In genomic region chr3:184659797-184660301, GRCh38 we compare ENCODE assay signal across 16 cellular contexts. TPM values are rescaled to one million over a fixed set of nuclear protein-coding genes. Genes with fewer than 3 reads are reported as not detected.
DNase-seq lines count a peak whose midpoint lies in the region; FAIRE-seq and TF ChIP-seq lines count a peak whose summit lies in the region.
"Had no signal": no experiment of that assay in that cellular context is flagged by ENCODE, and none has a peak within 500 bp of the region (broad histone marks: within the 10 kb centered on the region; RNA-seq: fewer than 3 reads in every experiment).

No MANE protein-coding gene starts in this region.

- H3K9me3 Mint-ChIP-seq in astrocyte (ENCODE audit: unreplicated experiment): peaks cover 1% of the 10 kb centered on the region
- no peaks in the 10 kb centered on the region for H3K9me3 Mint-ChIP-seq in T-helper 2 cell treated with Interferon-gamma antibody and Interleukin-4, amounts not matched to agents 5 μg/mL and 100 μg/mL, for 36 hours
- H3K9me3 Mint-ChIP-seq: activated T-helper 2 cell treated with anti-CD3 and anti-CD28 coated beads, Interferon-gamma antibody, Interleukin-2, Interleukin-4, amounts not matched to agents 10 μg/mL and 5 μg/mL and 100 μg/mL, durations not matched to agents 14 hours and 24 hours and 36 hours; stimulated activated naive CD8-positive, alpha-beta T cell treated with anti-CD3 and anti-CD28 coated beads, Interleukin-15, Interleukin-2, amounts not matched to agents 100 ng/mL and 50 ng/mL, for 24 hours had no signal

- H3K27ac ChIP-seq in BLaER1 treated with 17β-estradiol and CSF1 and Interleukin-3, amounts not matched to agents 10 nM and 100 nM: no peak overlapping the region
- H3K27ac ChIP-seq in HUES48 (ENCODE audit: low read depth, low read length): peak overlapping the region; percentile 88
- no peak overlapping the region for H3K27ac ChIP-seq in astrocyte (ENCODE audit: low read depth, low read length)
- peak overlapping the region; percentile 62 for H3K27ac ChIP-seq in mesodermal cell (ENCODE audit: low read depth, low read length, severe bottlenecking)
- no peak overlapping the region for H3K27ac ChIP-seq in A673 (ENCODE audit: low read depth, low read length, poor library complexity, severe bottlenecking)
- H3K27ac ChIP-seq: heart right ventricle had no signal

- peaks cover 2% of the 10 kb centered on the region for H3K27me3 Mint-ChIP-seq in astrocyte (ENCODE audit: low read depth, unreplicated experiment)
- peaks cover 8% of the 10 kb centered on the region for H3K27me3 Mint-ChIP-seq in T-helper 2 cell treated with Interferon-gamma antibody and Interleukin-4, amounts not matched to agents 5 μg/mL and 100 μg/mL, for 36 hours (ENCODE audit: low read depth)
- H3K27me3 Mint-ChIP-seq: stimulated activated naive CD8-positive, alpha-beta T cell treated with anti-CD3 and anti-CD28 coated beads, Interleukin-15, Interleukin-2, amounts not matched to agents 100 ng/mL and 50 ng/mL, for 24 hours had no signal

- H3K4me1 ChIP-seq in BLaER1 treated with 17β-estradiol and CSF1 and Interleukin-3, amounts not matched to agents 10 nM and 100 nM: peaks cover 45 to 66% (median 58%) of the 10 kb centered on the region in 10 experiments
- peaks cover 34% of the 10 kb centered on the region for H3K4me1 ChIP-seq in HUES48 (ENCODE audit: control insufficient read depth, insufficient read depth, low read length)
- H3K4me1 ChIP-seq in astrocyte (ENCODE audit: insufficient read depth, low read length): peaks cover 18% of the 10 kb centered on the region
- H3K4me1 ChIP-seq in mesodermal cell (ENCODE audit: control insufficient read depth, insufficient read depth, low read length, poor library complexity, severe bottlenecking): peaks cover 28% of the 10 kb centered on the region
- no peaks in the 10 kb centered on the region for H3K4me1 ChIP-seq in A673 (ENCODE audit: insufficient read depth, low read length, poor library complexity, severe bottlenecking)

- H4K20me1 ChIP-seq in BLaER1 treated with 17β-estradiol and CSF1 and Interleukin-3, amounts not matched to agents 10 nM and 100 nM: no peaks in the 10 kb centered on the region
- H4K20me1 ChIP-seq in astrocyte (ENCODE audit: insufficient read depth, low read length): no peaks in the 10 kb centered on the region

- H2AFZ ChIP-seq in astrocyte (ENCODE audit: low read depth, low read length): no peak overlapping the region

- no peaks in the 10 kb centered on the region for H3K79me2 ChIP-seq in astrocyte (ENCODE audit: insufficient read depth, low read length)

- no peak for FAIRE-seq in astrocyte (lab: Jason Lieb, UNC)

- H3K9ac ChIP-seq in BLaER1 treated with 17β-estradiol and CSF1 and Interleukin-3, amounts not matched to agents 10 nM and 100 nM: no peak overlapping the region
- H3K9ac ChIP-seq in HUES48 (ENCODE audit: low read depth, low read length) (no peak overlapping the region), astrocyte (ENCODE audit: low read length) (no peak overlapping the region)

- intact Hi-C loops in A673 (cut with micrococcal nuclease; ENCODE audit: unreplicated experiment): no loop called here

- no peaks in the 10 kb centered on the region for H3K36me3 ChIP-seq in BLaER1 treated with 17β-estradiol and CSF1 and Interleukin-3, amounts not matched to agents 10 nM and 100 nM
- H3K36me3 ChIP-seq in HUES48 (ENCODE audit: control insufficient read depth, insufficient read depth, low read length) (no peaks in the 10 kb centered on the region), astrocyte (ENCODE audit: insufficient read depth, low read length) (no peaks in the 10 kb centered on the region), mesodermal cell (ENCODE audit: control insufficient read depth, insufficient read depth, low read length) (no peaks in the 10 kb centered on the region), A673 (ENCODE audit: insufficient read depth, low read length, poor library complexity, severe bottlenecking) (no peaks in the 10 kb centered on the region)
- H3K36me3 ChIP-seq: heart right ventricle had no signal

- peaks cover 33% of the 10 kb centered on the region for H3K4me1 Mint-ChIP-seq in astrocyte (ENCODE audit: low read depth, unreplicated experiment)
- H3K4me1 Mint-ChIP-seq in T-helper 2 cell treated with Interferon-gamma antibody and Interleukin-4, amounts not matched to agents 5 μg/mL and 100 μg/mL, for 36 hours (ENCODE audit: low read depth): peaks cover 6% of the 10 kb centered on the region

- 43 to 56% methylated on average over 9 to 10 of the region's 10 CpGs for WGBS in mesodermal cell (ENCODE audit: insufficient coverage in 2 of 2), 2 experiments

- TF ChIP-seq CTCF in astrocyte (IDR thresholded peaks at IDR 0.05; ENCODE audit: insufficient read depth, low read depth, low read length): no peak
- no peak for TF ChIP-seq CTCF in A673 (conservative IDR thresholded peaks at IDR 0.05; ENCODE audit: low read depth, low read length)

- no peak overlapping the region for H3K4me3 ChIP-seq in BLaER1 treated with 17β-estradiol and CSF1 and Interleukin-3, amounts not matched to agents 10 nM and 100 nM
- no peak overlapping the region for H3K4me3 ChIP-seq in HUES48 (ENCODE audit: low read depth, low read length)
- no peak overlapping the region for H3K4me3 ChIP-seq in astrocyte (ENCODE audit: insufficient read depth, low read depth, low read length)
- no peak overlapping the region for H3K4me3 ChIP-seq in mesodermal cell (ENCODE audit: extremely low read depth, insufficient read depth, low read length, poor library complexity, severe bottlenecking)
- no peak overlapping the region for H3K4me3 ChIP-seq in A673 (ENCODE audit: low read depth, low read length, poor library complexity, severe bottlenecking)
- H3K4me3 ChIP-seq: heart right ventricle had no signal

- no peaks in the 10 kb centered on the region for H3K36me3 Mint-ChIP-seq in astrocyte (ENCODE audit: low read depth, unreplicated experiment)
- no peaks in the 10 kb centered on the region for H3K36me3 Mint-ChIP-seq in T-helper 2 cell treated with Interferon-gamma antibody and Interleukin-4, amounts not matched to agents 5 μg/mL and 100 μg/mL, for 36 hours (ENCODE audit: low read depth)

- CTCF ChIA-PET in A673 (lab: Charles Lee): no interaction called here

- H3K9me3 ChIP-seq in BLaER1 treated with 17β-estradiol and CSF1 and Interleukin-3, amounts not matched to agents 10 nM and 100 nM (replicated peaks in 1 of 11): peaks cover 0 to 5% (median 0%) of the 10 kb centered on the region in 11 experiments; a peak in 9 of 22 replicates
- H3K9me3 ChIP-seq in HUES48 (ENCODE audit: control insufficient read depth, insufficient read depth, low read length) (no peaks in the 10 kb centered on the region), astrocyte (ENCODE audit: insufficient read depth, low read depth, low read length) (no peaks in the 10 kb centered on the region), mesodermal cell (ENCODE audit: control insufficient read depth, low read length) (no peaks in the 10 kb centered on the region), A673 (ENCODE audit: low read depth, low read length, poor library complexity, severe bottlenecking) (no peaks in the 10 kb centered on the region)

- DNase-seq in astrocyte (ENCODE audit: low read depth): peak; percentile 18
- no peak for DNase-seq in OCI-M1 (lab: John Stamatoyannopoulos, UW)
- DNase-seq in T-helper 2 cell treated with Interferon-gamma antibody and Interleukin-4, amounts not matched to agents 5 μg/mL and 100 μg/mL, for 36 hours (ENCODE audit: low spot score): no peak
- DNase-seq in A673 (ENCODE audit: low spot score): no peak
- no peak for DNase-seq in NOMO-1 (lab: John Stamatoyannopoulos, UW; ENCODE audit: unreplicated experiment in 2 of 2)
- DNase-seq: activated CD4-positive, alpha-beta T cell treated with anti-CD3 and anti-CD28 coated beads, Interleukin-2, amount 50 U/mL, for 4 hours; HCEC 1CT; NCI-H1436 treated with DMSO at 0.1 percent for 48 hours; stimulated activated CD4-positive, alpha-beta T cell treated with anti-CD3 and anti-CD28 coated beads, Interleukin-2, amount 100 ng/mL, for 48 hours; T-helper 2 cell had no signal

- no TSS peak for BruUV-seq in A673 (replicated peaks; lab: Mats Ljungman, UMichigan)

- POLR2A ChIA-PET in A673 (lab: Charles Lee; ENCODE audit: low non-redundant PET): no interaction called here

- H3K27ac Mint-ChIP-seq in astrocyte (ENCODE audit: unreplicated experiment): no peak overlapping the region
- H3K27ac Mint-ChIP-seq in T-helper 2 cell treated with Interferon-gamma antibody and Interleukin-4, amounts not matched to agents 5 μg/mL and 100 μg/mL, for 36 hours: no peak overlapping the region
- H3K27ac Mint-ChIP-seq: activated T-helper 2 cell treated with anti-CD3 and anti-CD28 coated beads, Interferon-gamma antibody, Interleukin-2, Interleukin-4, amounts not matched to agents 10 μg/mL and 5 μg/mL and 100 μg/mL, durations not matched to agents 14 hours and 24 hours and 36 hours; stimulated activated naive CD8-positive, alpha-beta T cell treated with anti-CD3 and anti-CD28 coated beads, Interleukin-15, Interleukin-2, amounts not matched to agents 100 ng/mL and 50 ng/mL, for 24 hours had no signal

- no peak overlapping the region for H3K4me3 Mint-ChIP-seq in astrocyte (ENCODE audit: unreplicated experiment)
- H3K4me3 Mint-ChIP-seq in T-helper 2 cell treated with Interferon-gamma antibody and Interleukin-4, amounts not matched to agents 5 μg/mL and 100 μg/mL, for 36 hours: no peak overlapping the region
- H3K4me3 Mint-ChIP-seq: stimulated activated naive CD8-positive, alpha-beta T cell treated with anti-CD3 and anti-CD28 coated beads, Interleukin-15, Interleukin-2, amounts not matched to agents 100 ng/mL and 50 ng/mL, for 24 hours had no signal

- 0 out of 22 replicates have a peak, but pooled peaks cover 0 to 3% (median 0%) of the 10 kb centered on the region in 11 experiments for H3K27me3 ChIP-seq in BLaER1 treated with 17β-estradiol and CSF1 and Interleukin-3, amounts not matched to agents 10 nM and 100 nM
- H3K27me3 ChIP-seq in HUES48 (ENCODE audit: control insufficient read depth, insufficient read depth, low read length): no peaks in the 10 kb centered on the region
- peaks cover 2% of the 10 kb centered on the region for H3K27me3 ChIP-seq in astrocyte (ENCODE audit: insufficient read depth, low read length)
- H3K27me3 ChIP-seq in A673 (replicated peaks; ENCODE audit: insufficient read depth, low read depth, low read length, poor library complexity): no peaks in the 10 kb centered on the region
- H3K27me3 ChIP-seq: heart right ventricle had no signal

- H3K4me2 ChIP-seq in BLaER1 treated with 17β-estradiol and CSF1 and Interleukin-3, amounts not matched to agents 10 nM and 100 nM: peak overlapping the region in 8 of 11 experiments; percentile 11 to 79 (median 74); a peak in 6 of 22 replicates
- no peak overlapping the region for H3K4me2 ChIP-seq in astrocyte (ENCODE audit: low read length)

RNA-seq across cellular contexts. Expression of gene MAGEF1, which starts 52.0 kb away (rescaled TPM):
- total RNA-seq in astrocyte (26.2 and 28.8 TPM in 2 replicates), A673 (2021) (47.6 and 51.2 TPM in 2 replicates)
- 47.9 TPM for polyA plus RNA-seq in mesodermal cell (2013, experiment 1 of 2)
- 47.0 TPM for polyA plus RNA-seq in mesodermal cell (2013, experiment 2 of 2)

Comparison
In these comparisons a context has a peak if more than half of its experiments do, and no peak if none do; other contexts are left out.
1. H3K27ac ChIP-seq: peak in HUES48 (single experiment) and mesodermal cell (single experiment); none in BLaER1 treated with 17β-estradiol and CSF1 and Interleukin-3, amounts not matched to agents 10 nM and 100 nM (0 of 11), astrocyte (single experiment) and A673 (single experiment).